Comparison of ENCODE assay signal across 1 cellular context in genomic region chr7:126698909-126699308, GRCh38.
A peak's percentile ranks its signal among the peaks of the same experiment; 100 is the strongest.
TF ChIP-seq lines count a peak whose summit lies in the region.

No MANE protein-coding gene starts in this region.

TF ChIP-seq in K562, 482 proteins besides CTCF, POLR2A, EP300 and RAD21 (continued from another document):
- TF ChIP-seq PBX2 (CRISPR knock-in tag; IDR thresholded peaks at IDR 0.05; ENCODE audit: low read depth) = no peak
- TF ChIP-seq PBX2 (tag; conservative IDR thresholded peaks at IDR 0.05; ENCODE audit: low read depth) = no peak; the same call in 1 of the 2 replicates
- peak; percentile 45; the same call in 1 of the 2 replicates for TF ChIP-seq ZBTB9 (CRISPR knock-in tag; IDR thresholded peaks at IDR 0.05)
- TF ChIP-seq ZBTB2 (IDR thresholded peaks at IDR 0.05) = peak; percentile 23; the same call in 1 of the 2 replicates
- TF ChIP-seq DPF2 (IDR thresholded peaks at IDR 0.05) = peak; percentile 91
- no peak for TF ChIP-seq ELK1 (CRISPR knock-in tag; IDR thresholded peaks at IDR 0.05)
- TF ChIP-seq HDAC2 (IDR thresholded peaks at IDR 0.05) = 0 out of 2 replicates have a peak, but pooled peaks have one; percentile 51
- no peak for TF ChIP-seq ZFPM2 (CRISPR knock-in tag; IDR thresholded peaks at IDR 0.05)
- TF ChIP-seq HMBOX1 (IDR thresholded peaks at IDR 0.05) = peak; percentile 64
- TF ChIP-seq TEAD4 (IDR thresholded peaks at IDR 0.05; ENCODE audit: low read length) = peak; percentile 95
- TF ChIP-seq TEAD4 (CRISPR knock-in tag; IDR thresholded peaks at IDR 0.05; ENCODE audit: borderline replicate concordance) = no peak
- no peak for TF ChIP-seq PREB (CRISPR knock-in tag; IDR thresholded peaks at IDR 0.05)
- TF ChIP-seq POLR2AphosphoS5 (IDR thresholded peaks at IDR 0.05; ENCODE audit: control insufficient read depth, insufficient read depth, low read depth, low read length) = peak; percentile 80; the same call in 1 of the 2 replicates
- TF ChIP-seq GATAD2B (IDR thresholded peaks at IDR 0.05; ENCODE audit: borderline replicate concordance) = peak; percentile 73; the same call in 1 of the 2 replicates
- TF ChIP-seq MEIS2 (IDR thresholded peaks at IDR 0.05; ENCODE audit: partially characterized antibody) = peak; percentile 80
- 0 out of 4 replicates have a peak, but pooled peaks of 1 of the 2 experiments have one; percentile 56 for TF ChIP-seq TEAD1 (CRISPR knock-in tag; IDR thresholded peaks at IDR 0.05)
- TF ChIP-seq FOS (IDR thresholded peaks at IDR 0.05; ENCODE audit: extremely low read depth, insufficient read length) = no peak
- TF ChIP-seq CTBP1 (IDR thresholded peaks at IDR 0.05; ENCODE audit: borderline replicate concordance) = 0 out of 2 replicates have a peak, but pooled peaks have one; percentile 16
- TF ChIP-seq NCOA2 (IDR thresholded peaks at IDR 0.05; ENCODE audit: partially characterized antibody in 2 of 2) = peak; percentile 36 to 67
- peak; percentile 87 for TF ChIP-seq TAL1 (IDR thresholded peaks at IDR 0.05)
- peak; percentile 70 for TF ChIP-seq FOXM1 (IDR thresholded peaks at IDR 0.05; ENCODE audit: low read depth)
- TF ChIP-seq FOXM1 (CRISPR knock-in tag; IDR thresholded peaks at IDR 0.05; ENCODE audit: low read depth) = no peak
- TF ChIP-seq BACH1 (tag; IDR thresholded peaks at IDR 0.05) = peak; percentile 23; the same call in 1 of the 2 replicates
- TF ChIP-seq NR1H2 (CRISPR knock-in tag; IDR thresholded peaks at IDR 0.05) = no peak
- peak in 1 of 2 experiments; percentile 85; a peak in 2 of 4 replicates for TF ChIP-seq TBL1XR1 (IDR thresholded peaks at IDR 0.05; ENCODE audit: low read length in 2 of 2)
- no peak for TF ChIP-seq ZBTB43 (CRISPR knock-in tag; IDR thresholded peaks at IDR 0.05)
- TF ChIP-seq HDAC3 (IDR thresholded peaks at IDR 0.05; ENCODE audit: borderline replicate concordance, partially characterized antibody) = peak; percentile 76
- TF ChIP-seq U2AF2 (optimal IDR thresholded peaks at IDR 0.05; ENCODE audit: low read depth, low read length) = no peak
- TF ChIP-seq PKNOX1 (IDR thresholded peaks at IDR 0.05) = peak; percentile 23; the same call in 1 of the 2 replicates
- TF ChIP-seq ARID1B (IDR thresholded peaks at IDR 0.05) = peak; percentile 92
